Comparison of ENCODE assay signal across 7 cellular contexts in genomic region chr5:172420215-172420934, GRCh38. TPM values are rescaled to one million over a fixed set of nuclear protein-coding genes. Genes with fewer than 3 reads are reported as not detected.
DNase-seq lines count a peak whose midpoint lies in the region; ATAC-seq and TF ChIP-seq lines count a peak whose summit lies in the region.

No MANE protein-coding gene starts in this region.

- peaks cover 4% of the 10 kb centered on the region for H3K27me3 Mint-ChIP-seq in GM23338 (ENCODE audit: insufficient read depth, low read depth, poor library complexity)

- peak; percentile 81 for ATAC-seq in GM23338
- ATAC-seq in GM21737 (IDR thresholded peaks at IDR 0.05; ENCODE audit: unreplicated experiment), result no peak
- no peak for ATAC-seq in HG03460 (IDR thresholded peaks at IDR 0.05; ENCODE audit: unreplicated experiment)

- no peak overlapping the region for H3K4me3 Mint-ChIP-seq in GM23338

- no peaks in the 10 kb centered on the region for H3K27me3 ChIP-seq in GM23338 (ENCODE audit: insufficient read depth)
- H3K27me3 ChIP-seq in dorsolateral prefrontal cortex, result no peaks in the 10 kb centered on the region

- peaks cover 15% of the 10 kb centered on the region for H3K4me1 Mint-ChIP-seq in GM23338

- H3K4me3 ChIP-seq in GM23338 (no peak overlapping the region), dorsolateral prefrontal cortex (peak overlapping the region in 29 of 59 donors; percentile 1 to 56 (median 30))

- no peaks in the 10 kb centered on the region for H3K4me1 ChIP-seq in GM23338 (ENCODE audit: insufficient read depth)

- intact Hi-C loops in dorsolateral prefrontal cortex (cut with DNase I), result loop anchor here in 1 of 2 donors (2.0 kb wide), 2 partner anchors 18 to 30 kb away; no protein-coding TSS in a partner anchor

- H4K20me1 ChIP-seq in GM23338 (replicated peaks; ENCODE audit: insufficient read depth), result peaks cover 12% of the 10 kb centered on the region; the same call in 1 of the 2 replicates

- no peaks in the 10 kb centered on the region for H3K9me2 ChIP-seq in GM23338 (ENCODE audit: insufficient read depth)

- H3K36me3 Mint-ChIP-seq in GM23338 (ENCODE audit: low read depth), result peaks cover 57% of the 10 kb centered on the region

- no peak overlapping the region; the same call in none of the 2 replicates for H3K27ac Mint-ChIP-seq in GM23338

- H3K36me3 ChIP-seq in GM23338 (ENCODE audit: insufficient read depth), result peaks cover 11% of the 10 kb centered on the region

- H3F3A ChIP-seq in GM23338 (replicated peaks; ENCODE audit: low read depth), result no peaks in the 10 kb centered on the region

- no peak overlapping the region for H2AFZ ChIP-seq in GM23338

- peaks cover 13% of the 10 kb centered on the region for H3K79me2 ChIP-seq in GM23338 (replicated peaks; ENCODE audit: insufficient read depth)

- no peaks in the 10 kb centered on the region for H3K9me3 Mint-ChIP-seq in GM23338

- no peak overlapping the region for H3K4me2 ChIP-seq in GM23338

- DNase-seq in GM23338 (ENCODE audit: low spot score) (peak; percentile 74), NOMO-1 (lab: John Stamatoyannopoulos, UW; ENCODE audit: unreplicated experiment in 2 of 2) (peak; percentile 39 to 51), dorsolateral prefrontal cortex (peak in 9 of 10 donors; percentile 59 to 90 (median 70)), mucosa of gallbladder (ENCODE audit: low spot score) (peak; percentile 88), epidermal melanocyte (ENCODE audit: insufficient read length, low spot score) (no peak)

- TF ChIP-seq CTCF in GM23338 (conservative IDR thresholded peaks at IDR 0.05; ENCODE audit: low read depth in 2 of 2) (no peak), dorsolateral prefrontal cortex (IDR thresholded peaks at IDR 0.05 in 54 of 56, conservative IDR thresholded peaks at IDR 0.05 in 2 of 56; ENCODE audit: low read depth in 1 of 56, partially characterized antibody in 56 of 56) (no peak)

- H3K27ac ChIP-seq in GM23338 (ENCODE audit: low read depth), result no peak overlapping the region
- peak overlapping the region; percentile 64 to 97 (median 89) for H3K27ac ChIP-seq in dorsolateral prefrontal cortex

TF ChIP-seq in GM23338, 12 proteins besides CTCF, POLR2A, EP300 and RAD21:
- TF ChIP-seq EZH2 (IDR thresholded peaks at IDR 0.05; ENCODE audit: low read depth, unreplicated experiment), result no peak
- TF ChIP-seq NANOG (IDR thresholded peaks at IDR 0.05; ENCODE audit: borderline replicate concordance), result no peak
- TF ChIP-seq EZH2phosphoT487 (IDR thresholded peaks at IDR 0.05; ENCODE audit: unreplicated experiment), result no peak

RNA-seq across cellular contexts. Expression of gene SH3PXD2B, which starts 34.0 kb away (rescaled TPM):
- total RNA-seq in GM23338 (2014; rRNA removed; shearing (Covaris generic)), result 50.1 and 52.5 TPM in 2 replicates
- polyA plus RNA-seq in GM23338 (2016; fragmentation: Nextera tagmentation; extraction: Ambion mirVana), result 40.2 and 48.0 TPM in 2 replicates
- total RNA-seq in dorsolateral prefrontal cortex (10 to 100 TPM in 119 of 120 experiments, 1 to 10 TPM in 1; 9.2 to 63.2 (median 19.7) TPM), mucosa of gallbladder (30.6 TPM)
